Comparison of ENCODE assay signal across 8 cellular contexts in genomic region chr22:22297790-22298653, GRCh38. TPM values are rescaled to one million over a fixed set of nuclear protein-coding genes. Genes with fewer than 3 reads are reported as not detected.
A peak's percentile ranks its signal among the peaks of the same experiment; 100 is the strongest.
DNase-seq lines count a peak whose midpoint lies in the region; ATAC-seq and TF ChIP-seq lines count a peak whose summit lies in the region.
"Not testable (repeated sequence)": the region's sequence is repeated elsewhere in the genome, so short reads cannot be mapped to it uniquely, and the experiment has no call there.

No MANE protein-coding gene starts in this region.

- intact Hi-C loops in uterus (cut with DNase I; ENCODE audit: low total_unique reads), result not testable (repeated sequence)

- not testable (repeated sequence) for H3K36me3 ChIP-seq in uterus

- TF ChIP-seq POLR2A in uterus (IDR thresholded peaks at IDR 0.05), result peak; percentile 35 to 71

- peak; percentile 23 for DNase-seq in NCI-H446 treated with DMSO at 0.1 percent for 48 hours (lab: John Stamatoyannopoulos, UW)
- peak; percentile 77 for DNase-seq in activated CD4-positive, alpha-beta T cell treated with anti-CD3 and anti-CD28 coated beads for 1 hour
- peak in 50 of 61 donors; percentile 13 to 80 (median 40) for DNase-seq in caudate nucleus (lab: John Stamatoyannopoulos, UW)
- DNase-seq in inferior parietal cortex (ENCODE audit: extremely low spot score), result peak; percentile 46
- not testable (repeated sequence) for DNase-seq in skeletal muscle cell (ENCODE audit: low read depth)
- DNase-seq in uterus, result peak; percentile 49 to 80

- H3K4me3 ChIP-seq in skeletal muscle cell (ENCODE audit: low read depth, low read length) (peak overlapping the region; percentile 73), uterus (peak overlapping the region; percentile 79 to 95)

- not testable (repeated sequence) for H3K27me3 ChIP-seq in uterus

- not testable (repeated sequence) for H3K9me3 ChIP-seq in uterus

- ATAC-seq in GM18498 (IDR thresholded peaks at IDR 0.05; ENCODE audit: unreplicated experiment) (peak; percentile 64), HG03095 (IDR thresholded peaks at IDR 0.05; ENCODE audit: unreplicated experiment) (peak; percentile 87)

- H3K4me1 ChIP-seq in uterus, result not testable (repeated sequence)

- peak in 2 of 4 experiments; percentile 16 to 20 for TF ChIP-seq CTCF in uterus (IDR thresholded peaks at IDR 0.05)

- H3K27ac ChIP-seq in caudate nucleus (ENCODE audit: low read depth, low read length) (peak overlapping the region; percentile 16), uterus (peak overlapping the region; percentile 77 to 87)

RNA-seq across cellular contexts. Expression of gene VPREB1, which starts 53.4 kb away (rescaled TPM):
- 1 to 10 TPM in 1 of 4 donors, not detected in 3; 2.6 TPM for total RNA-seq in uterus
